Comparison of ENCODE assay signal across 2 cellular contexts in the genomic region with DNA sequence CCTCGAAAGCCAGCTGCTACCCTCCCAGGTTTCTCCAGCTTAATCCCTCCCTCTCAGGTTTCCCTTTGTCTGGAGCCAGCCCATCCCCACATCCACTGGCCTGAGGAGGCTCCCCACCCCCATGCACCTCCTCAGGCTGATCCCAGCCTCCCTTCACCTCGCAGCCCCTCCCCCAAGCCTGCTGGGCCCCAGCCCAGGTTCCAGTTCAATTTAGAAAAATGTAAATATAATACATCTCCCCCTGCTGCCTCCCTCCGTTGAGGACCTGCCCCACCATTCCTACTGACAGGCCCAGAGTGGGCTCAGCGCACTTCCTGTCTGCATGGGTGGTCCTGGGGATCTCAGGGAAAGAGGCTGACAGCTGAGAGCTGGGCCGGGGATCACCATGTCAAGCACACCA.
TF ChIP-seq lines count a peak whose summit lies in the region.

No MANE protein-coding gene starts in this region.

TF ChIP-seq in IMR-90, 13 proteins besides CTCF, POLR2A, EP300 and RAD21 (continued from another document):
- TF ChIP-seq, protein P1, sequence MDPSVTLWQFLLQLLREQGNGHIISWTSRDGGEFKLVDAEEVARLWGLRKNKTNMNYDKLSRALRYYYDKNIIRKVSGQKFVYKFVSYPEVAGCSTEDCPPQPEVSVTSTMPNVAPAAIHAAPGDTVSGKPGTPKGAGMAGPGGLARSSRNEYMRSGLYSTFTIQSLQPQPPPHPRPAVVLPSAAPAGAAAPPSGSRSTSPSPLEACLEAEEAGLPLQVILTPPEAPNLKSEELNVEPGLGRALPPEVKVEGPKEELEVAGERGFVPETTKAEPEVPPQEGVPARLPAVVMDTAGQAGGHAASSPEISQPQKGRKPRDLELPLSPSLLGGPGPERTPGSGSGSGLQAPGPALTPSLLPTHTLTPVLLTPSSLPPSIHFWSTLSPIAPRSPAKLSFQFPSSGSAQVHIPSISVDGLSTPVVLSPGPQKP (IDR thresholded peaks at IDR 0.05; ENCODE audit: borderline replicate concordance, low read depth, low read length): no peak
- no peak for TF ChIP-seq FOS (IDR thresholded peaks at IDR 0.05; ENCODE audit: low read depth, low read length)
- TF ChIP-seq MXI1 (IDR thresholded peaks at IDR 0.05; ENCODE audit: borderline replicate concordance, low read depth, low read length): no peak
- no peak for TF ChIP-seq CEBPB (IDR thresholded peaks at IDR 0.05; ENCODE audit: low read depth, low read length)
- no peak for TF ChIP-seq CHD1 (IDR thresholded peaks at IDR 0.05; ENCODE audit: low read depth, low read length)
- no peak for TF ChIP-seq SMC3 (IDR thresholded peaks at IDR 0.05; ENCODE audit: low read depth, low read length)
- no peak for TF ChIP-seq NFE2L2 (IDR thresholded peaks at IDR 0.05; ENCODE audit: low read depth, low read length)
- TF ChIP-seq MAFK (IDR thresholded peaks at IDR 0.05; ENCODE audit: low read depth, low read length): no peak
- no peak for TF ChIP-seq MAZ (IDR thresholded peaks at IDR 0.05; ENCODE audit: borderline replicate concordance, low read depth, low read length)

TF ChIP-seq in WTC11, 78 proteins besides CTCF, POLR2A, EP300 and RAD21:
- TF ChIP-seq, protein P2, sequence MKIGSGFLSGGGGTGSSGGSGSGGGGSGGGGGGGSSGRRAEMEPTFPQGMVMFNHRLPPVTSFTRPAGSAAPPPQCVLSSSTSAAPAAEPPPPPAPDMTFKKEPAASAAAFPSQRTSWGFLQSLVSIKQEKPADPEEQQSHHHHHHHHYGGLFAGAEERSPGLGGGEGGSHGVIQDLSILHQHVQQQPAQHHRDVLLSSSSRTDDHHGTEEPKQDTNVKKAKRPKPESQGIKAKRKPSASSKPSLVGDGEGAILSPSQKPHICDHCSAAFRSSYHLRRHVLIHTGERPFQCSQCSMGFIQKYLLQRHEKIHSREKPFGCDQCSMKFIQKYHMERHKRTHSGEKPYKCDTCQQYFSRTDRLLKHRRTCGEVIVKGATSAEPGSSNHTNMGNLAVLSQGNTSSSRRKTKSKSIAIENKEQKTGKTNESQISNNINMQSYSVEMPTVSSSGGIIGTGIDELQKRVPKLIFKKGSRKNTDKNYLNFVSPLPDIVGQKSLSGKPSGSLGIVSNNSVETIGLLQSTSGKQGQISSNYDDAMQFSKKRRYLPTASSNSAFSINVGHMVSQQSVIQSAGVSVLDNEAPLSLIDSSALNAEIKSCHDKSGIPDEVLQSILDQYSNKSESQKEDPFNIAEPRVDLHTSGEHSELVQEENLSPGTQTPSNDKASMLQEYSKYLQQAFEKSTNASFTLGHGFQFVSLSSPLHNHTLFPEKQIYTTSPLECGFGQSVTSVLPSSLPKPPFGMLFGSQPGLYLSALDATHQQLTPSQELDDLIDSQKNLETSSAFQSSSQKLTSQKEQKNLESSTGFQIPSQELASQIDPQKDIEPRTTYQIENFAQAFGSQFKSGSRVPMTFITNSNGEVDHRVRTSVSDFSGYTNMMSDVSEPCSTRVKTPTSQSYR (CRISPR knock-in tag; IDR thresholded peaks at IDR 0.05): 0 out of 2 replicates have a peak, but pooled peaks have one; percentile 31
- TF ChIP-seq ZNF121 (CRISPR knock-in tag; IDR thresholded peaks at IDR 0.05) (0 out of 2 replicates have a peak, but pooled peaks have one; percentile 37), SOX15 (CRISPR knock-in tag; IDR thresholded peaks at IDR 0.05) (no peak)
TF ChIP-seq in WTC11: peak in this region for 2.
